18 cellular contexts compared by ENCODE assay signal in the genomic region with DNA sequence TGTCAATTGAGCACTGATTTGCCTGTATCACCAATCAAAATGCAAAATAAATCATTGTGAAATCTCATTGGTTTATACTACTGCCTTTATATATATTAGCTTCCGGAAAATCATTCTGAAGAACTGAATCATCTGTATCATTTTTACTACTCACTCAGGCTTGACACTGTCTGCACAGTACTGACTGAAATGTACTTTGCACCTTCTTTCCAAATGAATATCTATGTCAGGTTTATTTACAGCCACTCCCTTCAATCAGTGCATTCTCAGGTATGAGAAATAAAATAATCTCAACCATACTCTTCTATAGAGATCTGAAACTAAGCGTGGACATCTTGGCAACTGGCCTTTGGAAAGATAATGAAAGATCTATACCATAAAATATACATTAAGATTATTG. TPM values are rescaled to one million over a fixed set of nuclear protein-coding genes. Genes with fewer than 3 reads are reported as not detected.
"Had no signal": no experiment of that assay in that cellular context is flagged by ENCODE, and none has a peak within 500 bp of the region (broad histone marks: within the 10 kb centered on the region; RNA-seq: fewer than 3 reads in every experiment).

No MANE protein-coding gene starts in this region.

- H3K4me3 Mint-ChIP-seq: activated CD8-positive, alpha-beta memory T cell treated with anti-CD3 and anti-CD28 coated beads, Interleukin-2, amount 10 ng/mL, durations not matched to agents 7 days and 5 days; activated naive CD8-positive, alpha-beta T cell; activated T-cell treated with anti-CD3 and anti-CD28 coated beads, Interleukin-2, amount 50 U/mL, for 24 hours had no signal

- H3K9me3 ChIP-seq: esophagus muscularis mucosa, prostate gland, testis had no signal

- H3K27ac ChIP-seq: brain microvascular endothelial cell, esophagus muscularis mucosa, prostate gland, testis had no signal

- H3K9me3 Mint-ChIP-seq: activated T-cell treated with anti-CD3 and anti-CD28 coated beads, Interleukin-2, amount 50 U/mL, for 24 hours had no signal

- ATAC-seq: activated CD8-positive, alpha-beta memory T cell treated with anti-CD3 and anti-CD28 coated beads, Interleukin-2, amount 10 ng/mL, durations not matched to agents 7 days and 5 days; left ventricle myocardium superior; sciatic nerve had no signal

- H3K4me1 Mint-ChIP-seq: activated CD8-positive, alpha-beta memory T cell treated with anti-CD3 and anti-CD28 coated beads, Interleukin-2, amount 10 ng/mL, durations not matched to agents 7 days and 5 days had no signal

- H3K4me3 ChIP-seq: esophagus muscularis mucosa, prostate gland, testis had no signal

- H3K36me3 Mint-ChIP-seq: activated CD8-positive, alpha-beta memory T cell treated with anti-CD3 and anti-CD28 coated beads, Interleukin-2, amount 10 ng/mL, durations not matched to agents 7 days and 5 days; activated naive CD8-positive, alpha-beta T cell had no signal

- DNase-seq: activated CD4-positive, alpha-beta T cell treated with anti-CD3 and anti-CD28 coated beads for 1 hour; activated CD4-positive, alpha-beta T cell treated with anti-CD3 and anti-CD28 coated beads, Interleukin-2, amount 50 U/mL, for 48 hours; activated CD8-positive, alpha-beta memory T cell treated with anti-CD3 and anti-CD28 coated beads, Interleukin-2, amount 10 ng/mL, durations not matched to agents 7 days and 5 days; activated effector memory CD4-positive, alpha-beta T cell treated with anti-CD3 and anti-CD28 coated beads, Interleukin-2, amount 50 U/mL, for 16 hours; activated T-cell treated with anti-CD3 and anti-CD28 coated beads, Interleukin-2, amount 50 U/mL, for 24 hours; cerebellar nuclear complex; left ventricle myocardium superior; stimulated activated CD4-positive, alpha-beta T cell treated with anti-CD3 and anti-CD28 coated beads, Interleukin-12 subunit alpha, Interleukin-12 subunit beta, amount 100 ng/mL, for 4 hours; stimulated activated naive CD4-positive, alpha-beta T cell treated with Interleukin-2 at 50 U/mL for 16 hours had no signal

- H3K27me3 ChIP-seq: brain microvascular endothelial cell, testis had no signal

- H3K27ac Mint-ChIP-seq: activated CD8-positive, alpha-beta memory T cell treated with anti-CD3 and anti-CD28 coated beads, Interleukin-2, amount 10 ng/mL, durations not matched to agents 7 days and 5 days; activated naive CD8-positive, alpha-beta T cell; activated T-cell treated with anti-CD3 and anti-CD28 coated beads, Interleukin-2, amount 50 U/mL, for 24 hours had no signal

- H3K4me1 ChIP-seq: prostate gland, testis had no signal

- H3K36me3 ChIP-seq: brain microvascular endothelial cell, esophagus muscularis mucosa, prostate gland had no signal

RNA-seq across cellular contexts. Expression of a gene that starts 2.7 kb away (rescaled TPM):
- total RNA-seq: activated CD8-positive, alpha-beta memory T cell treated with anti-CD3 and anti-CD28 coated beads, Interleukin-2, amount 10 ng/mL, durations not matched to agents 7 days and 5 days; dermis microvascular lymphatic vessel endothelial cell; fibroblast of villous mesenchyme; left ventricle myocardium superior; myocyte had no signal
